12 cellular contexts compared by ENCODE assay signal in genomic region chr12:57135487-57135886, GRCh38. TPM values are rescaled to one million over a fixed set of nuclear protein-coding genes. Genes with fewer than 3 reads are reported as not detected.
DNase-seq lines count a peak whose midpoint lies in the region; ATAC-seq and TF ChIP-seq lines count a peak whose summit lies in the region.
"Had no signal": no experiment of that assay in that cellular context is flagged by ENCODE, and none has a peak within 500 bp of the region (broad histone marks: within the 10 kb centered on the region; RNA-seq: fewer than 3 reads in every experiment).

No MANE protein-coding gene starts in this region.

- H3K4me3 Mint-ChIP-seq in dendritic cell treated with granulocyte-macrophage colony-stimulating factor and Interleukin-4, amounts not matched to agents 40 ng/mL and 50 ng/mL, for 4 days: no peak overlapping the region
- H3K4me3 Mint-ChIP-seq in activated CD4-positive, alpha-beta memory T cell treated with anti-CD3 and anti-CD28 coated beads for 36 hours: no peak overlapping the region
- H3K4me3 Mint-ChIP-seq: activated T-helper 17 cell treated with anti-CD3 and anti-CD28 coated beads, Interleukin-2, amount 50 U/mL, for 72 hours had no signal

- TF ChIP-seq CTCF in HFF-Myc (IDR thresholded peaks at IDR 0.05; ENCODE audit: low read depth, low read length, missing control alignments) (no peak), left lung (IDR thresholded peaks at IDR 0.05) (no peak), stomach (IDR thresholded peaks at IDR 0.05) (no peak)

- H3K4me3 ChIP-seq in HFF-Myc (replicated peaks; ENCODE audit: low read depth, low read length): peak overlapping the region; percentile 34
- no peak overlapping the region for H3K4me3 ChIP-seq in left lung
- H3K4me3 ChIP-seq in stomach: peak overlapping the region in 3 of 4 donors; percentile 9 to 17 (median 13)
- no peak overlapping the region for H3K4me3 ChIP-seq in effector memory CD4-positive, alpha-beta T cell (ENCODE audit: insufficient read depth, low read depth, low read length, poor library complexity, severe bottlenecking)

- 27 to 62% (median 33%) methylated on average over 5 of the region's 5 CpGs for WGBS in stomach, 5 donors

- H3K9me3 ChIP-seq in left lung (no peaks in the 10 kb centered on the region), stomach (no peaks in the 10 kb centered on the region)
- no peaks in the 10 kb centered on the region for H3K9me3 ChIP-seq in effector memory CD4-positive, alpha-beta T cell (ENCODE audit: control insufficient read depth, low read length)
- H3K9me3 ChIP-seq: neutrophil had no signal

- H3K27me3 ChIP-seq in left lung (peaks cover 0 to 6% of the 10 kb centered on the region in 2 donors), stomach (no peaks in the 10 kb centered on the region)
- no peaks in the 10 kb centered on the region for H3K27me3 ChIP-seq in effector memory CD4-positive, alpha-beta T cell (replicated peaks; ENCODE audit: control insufficient read depth, insufficient read depth, low read length, poor library complexity, severe bottlenecking)

- TF ChIP-seq POLR2A in stomach (IDR thresholded peaks at IDR 0.05): no peak

- intact Hi-C loops in dendritic cell treated with granulocyte-macrophage colony-stimulating factor and Interleukin-4, amounts not matched to agents 40 ng/mL and 50 ng/mL, for 4 days (cut with micrococcal nuclease): no loop called here
- intact Hi-C loops in left lung (cut with DNase I) (no loop called here), stomach (cut with DNase I; ENCODE audit: low total_unique reads) (loop anchor here (5.0 kb wide), 1 partner anchor 42 kb away; no protein-coding TSS in a partner anchor)
- intact Hi-C loops in activated CD4-positive, alpha-beta memory T cell treated with anti-CD3 and anti-CD28 coated beads for 36 hours (cut with micrococcal nuclease): no loop called here

- H3K9me3 Mint-ChIP-seq in dendritic cell treated with granulocyte-macrophage colony-stimulating factor and Interleukin-4, amounts not matched to agents 40 ng/mL and 50 ng/mL, for 4 days: no peaks in the 10 kb centered on the region
- H3K9me3 Mint-ChIP-seq in activated CD4-positive, alpha-beta memory T cell treated with anti-CD3 and anti-CD28 coated beads for 36 hours: no peaks in the 10 kb centered on the region
- H3K9me3 Mint-ChIP-seq: activated T-helper 17 cell treated with anti-CD3 and anti-CD28 coated beads, Interleukin-2, amount 50 U/mL, for 72 hours had no signal

- H3K36me3 Mint-ChIP-seq in dendritic cell treated with granulocyte-macrophage colony-stimulating factor and Interleukin-4, amounts not matched to agents 40 ng/mL and 50 ng/mL, for 4 days (ENCODE audit: low read depth): peaks cover 86% of the 10 kb centered on the region
- H3K36me3 Mint-ChIP-seq in activated CD4-positive, alpha-beta memory T cell treated with anti-CD3 and anti-CD28 coated beads for 36 hours: no peaks in the 10 kb centered on the region

- peak; percentile 75 for DNase-seq in HFF-Myc (ENCODE audit: extremely low read depth, low read depth)
- no peak for DNase-seq in left lung
- no peak for DNase-seq in stomach
- no peak for DNase-seq in effector memory CD4-positive, alpha-beta T cell
- no peak for DNase-seq in NCI-H1105 (lab: John Stamatoyannopoulos, UW)
- DNase-seq in middle frontal gyrus (ENCODE audit: extremely low spot score, low spot score): no peak
- DNase-seq in activated CD4-positive, alpha-beta memory T cell treated with anti-CD3 and anti-CD28 coated beads for 36 hours: no peak
- DNase-seq: GDM1, T-helper 1 cell had no signal

- H3K27me3 Mint-ChIP-seq in dendritic cell treated with granulocyte-macrophage colony-stimulating factor and Interleukin-4, amounts not matched to agents 40 ng/mL and 50 ng/mL, for 4 days: no peaks in the 10 kb centered on the region
- H3K27me3 Mint-ChIP-seq in activated CD4-positive, alpha-beta memory T cell treated with anti-CD3 and anti-CD28 coated beads for 36 hours: no peaks in the 10 kb centered on the region
- H3K27me3 Mint-ChIP-seq: activated T-helper 17 cell treated with anti-CD3 and anti-CD28 coated beads, Interleukin-2, amount 50 U/mL, for 72 hours had no signal

- POLR2A ChIA-PET in activated CD4-positive, alpha-beta memory T cell treated with anti-CD3 and anti-CD28 coated beads for 36 hours (lab: Charles Lee): no interaction called here

- H3K27ac Mint-ChIP-seq in dendritic cell treated with granulocyte-macrophage colony-stimulating factor and Interleukin-4, amounts not matched to agents 40 ng/mL and 50 ng/mL, for 4 days: peak overlapping the region; percentile 39
- no peak overlapping the region for H3K27ac Mint-ChIP-seq in activated CD4-positive, alpha-beta memory T cell treated with anti-CD3 and anti-CD28 coated beads for 36 hours
- H3K27ac Mint-ChIP-seq: activated T-helper 17 cell treated with anti-CD3 and anti-CD28 coated beads, Interleukin-2, amount 50 U/mL, for 72 hours had no signal

- H3K4me1 ChIP-seq in left lung (peaks cover 24 to 95% of the 10 kb centered on the region in 2 donors), stomach (peaks cover 47 to 89% (median 67%) of the 10 kb centered on the region in 4 donors)
- no peaks in the 10 kb centered on the region for H3K4me1 ChIP-seq in effector memory CD4-positive, alpha-beta T cell (ENCODE audit: control insufficient read depth, insufficient read depth, low read length, poor library complexity, severe bottlenecking)

- no peak for TF ChIP-seq EP300 in stomach (IDR thresholded peaks at IDR 0.05)

- CTCF ChIA-PET in activated CD4-positive, alpha-beta memory T cell treated with anti-CD3 and anti-CD28 coated beads for 36 hours (lab: Charles Lee): interaction anchor here (0.6 to 1.2 kb wide), 3 partner anchors 11 to 48 kb away, joined by 3 to 9 read pairs (median 4); no protein-coding TSS in a partner anchor

- peaks cover 94% of the 10 kb centered on the region for H3K4me1 Mint-ChIP-seq in dendritic cell treated with granulocyte-macrophage colony-stimulating factor and Interleukin-4, amounts not matched to agents 40 ng/mL and 50 ng/mL, for 4 days (ENCODE audit: low read depth)
- peaks cover 2% of the 10 kb centered on the region for H3K4me1 Mint-ChIP-seq in activated CD4-positive, alpha-beta memory T cell treated with anti-CD3 and anti-CD28 coated beads for 36 hours (ENCODE audit: low read depth)
- H3K4me1 Mint-ChIP-seq: activated T-helper 17 cell treated with anti-CD3 and anti-CD28 coated beads, Interleukin-2, amount 50 U/mL, for 72 hours had no signal

- ATAC-seq in left lung: peak; percentile 2
- ATAC-seq: activated T-helper 17 cell treated with anti-CD3 and anti-CD28 coated beads, Interleukin-2, amount 50 U/mL, for 72 hours had no signal

- H3K27ac ChIP-seq in left lung (peak overlapping the region; percentile 28 to 59), stomach (peak overlapping the region; percentile 33 to 98 (median 96))
- H3K27ac ChIP-seq in effector memory CD4-positive, alpha-beta T cell (ENCODE audit: insufficient read depth, low read length, poor library complexity, severe bottlenecking): no peak overlapping the region
- H3K27ac ChIP-seq: neutrophil had no signal

- H3K36me3 ChIP-seq in left lung: peaks cover 0 to 16% of the 10 kb centered on the region in 2 donors
- peaks cover 3 to 33% (median 23%) of the 10 kb centered on the region in 4 donors for H3K36me3 ChIP-seq in stomach
- H3K36me3 ChIP-seq in effector memory CD4-positive, alpha-beta T cell (ENCODE audit: control insufficient read depth, insufficient read depth, low read length): no peaks in the 10 kb centered on the region
- H3K36me3 ChIP-seq: neutrophil had no signal

RNA-seq across cellular contexts. Expression of gene LRP1, which starts 7.2 kb away (rescaled TPM):
- total RNA-seq in left lung: 100 to 1,000 TPM; 228 to 325 TPM
- total RNA-seq in stomach: 100 to 1,000 TPM in 4 of 5 donors, 10 to 100 TPM in 1; 97.8 to 510 (median 129) TPM
- 10 to 100 TPM; 13.5 to 25.9 (median 13.6) TPM for polyA plus RNA-seq in stomach
- total RNA-seq in activated CD4-positive, alpha-beta memory T cell treated with anti-CD3 and anti-CD28 coated beads for 36 hours: 1 to 10 TPM; 1.4 TPM

RNA-seq across cellular contexts. Expression of gene LRP1-AS, which starts 11.9 kb away (rescaled TPM):
- total RNA-seq in left lung (not detected), stomach (not detected)
- polyA plus RNA-seq in stomach: not detected
- total RNA-seq in activated CD4-positive, alpha-beta memory T cell treated with anti-CD3 and anti-CD28 coated beads for 36 hours: not detected
- total RNA-seq: activated T-helper 17 cell treated with anti-CD3 and anti-CD28 coated beads, Interleukin-2, amount 50 U/mL, for 72 hours had no signal

RNA-seq across cellular contexts. Expression of gene STAT6, which starts 24.3 kb away (rescaled TPM):
- 100 to 1,000 TPM; 200 to 237 TPM for total RNA-seq in left lung
- total RNA-seq in stomach: 100 to 1,000 TPM in 4 of 5 donors, 10 to 100 TPM in 1; 81.9 to 343 (median 209) TPM
- 100 to 1,000 TPM; 138 to 477 (median 147) TPM for polyA plus RNA-seq in stomach
- total RNA-seq in activated CD4-positive, alpha-beta memory T cell treated with anti-CD3 and anti-CD28 coated beads for 36 hours: 100 to 1,000 TPM; 209 to 218 TPM

RNA-seq across cellular contexts. Expression of gene NAB2, which starts 46.6 kb away (rescaled TPM):
- total RNA-seq in left lung (10 to 100 TPM; 28.4 to 40.1 TPM), stomach (10 to 100 TPM in 2 of 5 donors, 1 to 10 TPM in 2, not detected in 1; 1.7 to 12.1 (median 8.3) TPM)
- polyA plus RNA-seq in stomach: 10 to 100 TPM; 14.1 to 16.6 (median 16.3) TPM
- total RNA-seq in activated CD4-positive, alpha-beta memory T cell treated with anti-CD3 and anti-CD28 coated beads for 36 hours: 10 to 100 TPM; 39.6 to 41.6 TPM

RNA-seq across cellular contexts. Expression of gene NEMP1, which starts 56.9 kb away (rescaled TPM):
- total RNA-seq in left lung (10 to 100 TPM; 16.4 to 17.9 TPM), stomach (10 to 100 TPM in 1 of 5 donors, 1 to 10 TPM in 4; 1.2 to 16.7 (median 2.7) TPM)
- 1 to 10 TPM; 1.1 to 3.8 (median 2.2) TPM for polyA plus RNA-seq in stomach
- 10 to 100 TPM; 70.6 to 73.5 TPM for total RNA-seq in activated CD4-positive, alpha-beta memory T cell treated with anti-CD3 and anti-CD28 coated beads for 36 hours

Comparison
In these comparisons a context has a peak if more than half of its experiments do, and no peak if none do; other contexts are left out.
1. H3K4me3 ChIP-seq: peak in HFF-Myc (single experiment) and stomach (3 of 4); none in left lung (0 of 2) and effector memory CD4-positive, alpha-beta T cell (single experiment).
2. RNA of gene LRP1, which starts 7.2 kb away (total RNA-seq): 228 to 325 TPM in left lung and 97.8 to 510 TPM in stomach; 1.4 TPM in activated CD4-positive, alpha-beta memory T cell treated with anti-CD3 and anti-CD28 coated beads for 36 hours; every median in the first group is over 10 times any median in the second.